Comparison of ENCODE assay signal across 8 cellular contexts in the genomic region with DNA sequence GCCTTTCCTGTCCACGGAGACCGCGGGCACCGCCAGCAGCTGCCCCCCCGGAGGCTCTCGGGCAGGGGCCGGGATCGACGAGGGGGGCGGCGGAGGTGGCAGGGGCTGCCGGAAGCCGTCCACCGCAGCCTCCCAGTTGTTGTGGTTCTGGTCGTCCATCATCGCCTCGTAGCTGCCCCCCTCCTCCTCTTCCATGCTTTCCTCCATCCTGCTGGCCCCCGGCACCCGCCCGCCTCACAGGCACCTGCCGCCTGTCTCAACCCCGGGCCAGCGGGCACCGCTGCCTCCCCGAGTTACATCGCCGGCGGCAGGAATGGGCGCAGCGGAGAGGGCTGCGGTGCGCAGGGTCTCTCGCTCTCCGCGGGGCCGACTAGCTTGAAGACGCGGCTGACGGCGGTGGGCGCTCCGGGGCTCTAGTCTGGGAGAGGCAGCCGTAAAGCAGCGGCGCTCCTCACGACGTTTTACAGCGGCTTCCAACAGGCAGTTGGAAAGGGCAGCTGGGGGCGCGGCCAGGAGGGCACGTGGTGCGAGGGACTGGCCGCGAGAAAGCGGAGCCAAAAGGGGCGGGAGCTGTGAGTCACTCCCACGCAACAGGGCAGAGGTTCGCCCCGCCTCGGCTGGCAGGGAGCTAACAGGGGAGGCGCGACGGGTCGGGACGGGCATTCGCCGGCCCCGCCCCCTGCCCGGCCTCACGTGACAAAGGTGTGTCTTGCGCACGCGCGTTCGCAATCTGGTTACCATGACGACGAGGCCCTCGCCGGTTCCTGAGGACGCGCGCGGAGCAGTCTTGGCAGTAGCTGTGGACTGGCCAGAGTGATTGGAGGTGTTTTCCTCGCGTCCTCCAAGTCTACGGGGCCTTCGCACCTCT. TPM values are rescaled to one million over a fixed set of nuclear protein-coding genes. Genes with fewer than 3 reads are reported as not detected.
DNase-seq lines count a peak whose midpoint lies in the region; TF ChIP-seq lines count a peak whose summit lies in the region.

A gene (minus strand): TSS at position 415 of the 868 bp plus-strand sequence. CDS start 208 bp downstream, at position 207.

- peak within 1 kb of the TSS; percentile 93 to 99 (median 98) for H3K4me3 Mint-ChIP-seq in nephron
- H3K4me3 Mint-ChIP-seq in stimulated activated naive CD8-positive, alpha-beta T cell treated with anti-CD3 and anti-CD28 coated beads, Interleukin-15, Interleukin-2, amounts not matched to agents 100 ng/mL and 50 ng/mL, for 24 hours, result peak within 1 kb of the TSS; percentile 93

- H3K36me3 ChIP-seq in H7 (replicated peaks; ENCODE audit: control insufficient read depth, insufficient read depth, low read length), result no peaks in the 10 kb centered on the region

- H3K27ac Mint-ChIP-seq in nephron, result peak within 1 kb of the TSS; percentile 73 to 99 (median 96)
- peak within 1 kb of the TSS; percentile 83 for H3K27ac Mint-ChIP-seq in stimulated activated naive CD8-positive, alpha-beta T cell treated with anti-CD3 and anti-CD28 coated beads, Interleukin-15, Interleukin-2, amounts not matched to agents 100 ng/mL and 50 ng/mL, for 24 hours

- no peaks in the 10 kb centered on the region for H3K9me3 Mint-ChIP-seq in nephron
- no peaks in the 10 kb centered on the region for H3K9me3 Mint-ChIP-seq in stimulated activated naive CD8-positive, alpha-beta T cell treated with anti-CD3 and anti-CD28 coated beads, Interleukin-15, Interleukin-2, amounts not matched to agents 100 ng/mL and 50 ng/mL, for 24 hours

- DNase-seq in ELF-1 (ENCODE audit: low read depth, low spot score), result peak; percentile 100
- peak; percentile 99 for DNase-seq in H7
- DNase-seq in M059J (ENCODE audit: low read depth), result peak; percentile 98
- peak; percentile 97 to 98 for DNase-seq in SHP77 (lab: John Stamatoyannopoulos, UW)
- peak; percentile 100 for DNase-seq in activated effector memory CD4-positive, alpha-beta T cell treated with Interleukin-2 at 50 U/mL for 16 hours
- DNase-seq in fibroblast of the aortic adventitia (ENCODE audit: low read depth), result peak; percentile 100

- H3K27me3 ChIP-seq in H7 (ENCODE audit: control insufficient read depth, insufficient read depth, low read length), result no peaks in the 10 kb centered on the region

- H3K36me3 Mint-ChIP-seq in nephron (ENCODE audit: low read depth), result peaks cover 11% of the 10 kb centered on the region
- H3K36me3 Mint-ChIP-seq in stimulated activated naive CD8-positive, alpha-beta T cell treated with anti-CD3 and anti-CD28 coated beads, Interleukin-15, Interleukin-2, amounts not matched to agents 100 ng/mL and 50 ng/mL, for 24 hours (ENCODE audit: low read depth), result peaks cover under 1% of the 10 kb centered on the region

- TF ChIP-seq CTCF in fibroblast of the aortic adventitia (IDR thresholded peaks at IDR 0.05; ENCODE audit: insufficient read depth, low read length) (no peak), nephron (IDR thresholded peaks at IDR 0.05; ENCODE audit: unreplicated experiment in 3 of 3) (no peak)

- H3K4me1 Mint-ChIP-seq in nephron, result peaks cover 22% of the 10 kb centered on the region
- peaks cover 29% of the 10 kb centered on the region for H3K4me1 Mint-ChIP-seq in stimulated activated naive CD8-positive, alpha-beta T cell treated with anti-CD3 and anti-CD28 coated beads, Interleukin-15, Interleukin-2, amounts not matched to agents 100 ng/mL and 50 ng/mL, for 24 hours (ENCODE audit: low read depth)

- H3K4me3 ChIP-seq in H7 (ENCODE audit: insufficient read depth, low read depth, low read length), result peak within 1 kb of the TSS; percentile 90
- peak within 1 kb of the TSS; percentile 93 for H3K4me3 ChIP-seq in fibroblast of the aortic adventitia (ENCODE audit: low read depth, low read length)

- no peaks in the 10 kb centered on the region for H3K27me3 Mint-ChIP-seq in nephron (ENCODE audit: low read depth)
- H3K27me3 Mint-ChIP-seq in stimulated activated naive CD8-positive, alpha-beta T cell treated with anti-CD3 and anti-CD28 coated beads, Interleukin-15, Interleukin-2, amounts not matched to agents 100 ng/mL and 50 ng/mL, for 24 hours, result no peaks in the 10 kb centered on the region

RNA-seq across cellular contexts. Expression of the gene that starts here (rescaled TPM):
- total RNA-seq in H7 (2014; rRNA removed; shearing (Covaris generic)), result 19.7 and 31.0 TPM in 2 replicates
- total RNA-seq in M059J (2014; rRNA removed; shearing (Covaris generic)), result 23.2 and 33.7 TPM in 2 replicates
- 17.8 and 29.6 TPM in 2 replicates for total RNA-seq in fibroblast of the aortic adventitia (ENCODE audit: low replicate concordance)

Comparison
In these comparisons a context has a peak if more than half of its experiments do, and no peak if none do; other contexts are left out.
1. Peak in every context shown above with its lines: DNase-seq and H3K4me3 ChIP-seq.